In genomic region chr3:179247289-179248020, GRCh38 we compare ENCODE assay signal across 20 cellular contexts.
"Had no signal": no experiment of that assay in that cellular context is flagged by ENCODE, and none has a peak within 500 bp of the region (broad histone marks: within the 10 kb centered on the region; RNA-seq: fewer than 3 reads in every experiment).

No MANE protein-coding gene starts in this region.

- H3K36me3 ChIP-seq: transverse colon, WERI-Rb-1 had no signal

- FAIRE-seq: bronchial epithelial cell, endometrium, kidney had no signal

- DNase-seq: activated CD4-positive, alpha-beta T cell treated with anti-CD3 and anti-CD28 coated beads, Interleukin-2, amount 50 U/mL, for 48 hours; activated naive CD4-positive, alpha-beta T cell treated with anti-CD3 and anti-CD28 coated beads for 36 hours; activated naive CD8-positive, alpha-beta T cell treated with anti-CD3 and anti-CD28 coated beads, Interleukin-2, amount 50 U/mL, for 24 hours; activated T-cell treated with anti-CD3 and anti-CD28 coated beads, Interleukin-2, amount 50 U/mL, for 1 hour; esophagus squamous epithelium; foreskin fibroblast; glutamatergic neuron; hypothalamus; kidney; left ventricle myocardium inferior; naive thymus-derived CD4-positive, alpha-beta T cell; stimulated activated CD4-positive, alpha-beta T cell treated with anti-CD3 and anti-CD28 coated beads, Interleukin-4, amount 100 ng/mL, for 24 hours; stimulated activated naive CD4-positive, alpha-beta T cell treated with Interleukin-2 at 50 U/mL for 16 hours; T-helper 1 cell; transverse colon; WERI-Rb-1 had no signal

- H3K9me3 ChIP-seq: ascending aorta, esophagus squamous epithelium, left ventricle myocardium inferior, transverse colon had no signal

- H3K4me3 ChIP-seq: ascending aorta, esophagus squamous epithelium, left ventricle myocardium inferior, skin epidermis, transverse colon had no signal

- H3K27me3 ChIP-seq: ascending aorta, esophagus squamous epithelium, transverse colon had no signal

- H3K4me1 ChIP-seq: ascending aorta, esophagus squamous epithelium, left ventricle myocardium inferior, transverse colon had no signal

- H3K27ac ChIP-seq: ascending aorta, esophagus squamous epithelium, left ventricle myocardium inferior, skin epidermis, transverse colon, WERI-Rb-1 had no signal
